ENCODE assay signal across 15 cellular contexts in genomic region chr18:55862693-55863485, GRCh38.
DNase-seq lines count a peak whose midpoint lies in the region; TF ChIP-seq lines count a peak whose summit lies in the region.
"Had no signal": no experiment of that assay in that cellular context is flagged by ENCODE, and none has a peak within 500 bp of the region (broad histone marks: within the 10 kb centered on the region; RNA-seq: fewer than 3 reads in every experiment).

No MANE protein-coding gene starts in this region.

- CTCF ChIA-PET in A673 (lab: Charles Lee): interaction anchor here (1.0 kb wide), 1 partner anchor 628 kb away, joined by 3 read pairs; no protein-coding TSS in a partner anchor

- H3K9me3 ChIP-seq in uterus: no peaks in the 10 kb centered on the region
- no peaks in the 10 kb centered on the region for H3K9me3 ChIP-seq in A673 (ENCODE audit: low read depth, low read length, poor library complexity, severe bottlenecking)
- H3K9me3 ChIP-seq: upper lobe of left lung had no signal

- peak; percentile 54 for DNase-seq in NCI-H82 (lab: John Stamatoyannopoulos, UW)
- no peak for DNase-seq in NCI-H82 treated with DMSO at 0.1 percent for 48 hours (lab: John Stamatoyannopoulos, UW; ENCODE audit: unreplicated experiment)
- peak; percentile 25 for DNase-seq in NCI-H69 (lab: John Stamatoyannopoulos, UW)
- peak; percentile 20 for DNase-seq in iPS-NIHi7 (ENCODE audit: extremely low spot score)
- DNase-seq in uterus: no peak
- DNase-seq in A673 (ENCODE audit: low spot score): no peak
- no peak for DNase-seq in NCI-H2107 (lab: John Stamatoyannopoulos, UW)
- no peak for DNase-seq in activated effector memory CD4-positive, alpha-beta T cell treated with Interleukin-2 at 50 U/mL for 16 hours
- DNase-seq: activated CD4-positive, alpha-beta T cell treated with anti-CD3 and anti-CD28 coated beads, Interleukin-2, amount 50 U/mL, for 48 hours; activated T-cell treated with anti-CD3 and anti-CD28 coated beads, Interleukin-2, amount 50 U/mL, for 24 hours; GF-D8; NCI-H1930; stimulated activated naive CD4-positive, alpha-beta T cell; upper lobe of left lung had no signal

- H3K27ac ChIP-seq in uterus: peak overlapping the region; percentile 50 to 60
- H3K27ac ChIP-seq in A673 (ENCODE audit: low read depth, low read length, poor library complexity, severe bottlenecking): no peak overlapping the region
- H3K27ac ChIP-seq: parathyroid adenoma, upper lobe of left lung had no signal

- TF ChIP-seq POLR2A in uterus (IDR thresholded peaks at IDR 0.05): no peak

- no TSS peak for BruUV-seq in A673 (replicated peaks; lab: Mats Ljungman, UMichigan)

- H3K4me1 ChIP-seq in uterus (no peaks in the 10 kb centered on the region), A673 (ENCODE audit: insufficient read depth, low read length, poor library complexity, severe bottlenecking) (peaks cover 40% of the 10 kb centered on the region)
- H3K4me1 ChIP-seq: parathyroid adenoma, upper lobe of left lung had no signal

- H3K4me3 ChIP-seq in uterus (no peak overlapping the region), A673 (ENCODE audit: low read depth, low read length, poor library complexity, severe bottlenecking) (no peak overlapping the region)
- H3K4me3 ChIP-seq: upper lobe of left lung had no signal

- intact Hi-C loops in uterus (cut with DNase I; ENCODE audit: low total_unique reads): no loop called here
- intact Hi-C loops in A673 (cut with micrococcal nuclease; ENCODE audit: unreplicated experiment): no loop called here

- TF ChIP-seq CTCF in uterus (IDR thresholded peaks at IDR 0.05): no peak
- no peak for TF ChIP-seq CTCF in A673 (conservative IDR thresholded peaks at IDR 0.05; ENCODE audit: low read depth, low read length)

- H3K36me3 ChIP-seq in uterus: no peaks in the 10 kb centered on the region
- no peaks in the 10 kb centered on the region for H3K36me3 ChIP-seq in A673 (ENCODE audit: insufficient read depth, low read length, poor library complexity, severe bottlenecking)
- H3K36me3 ChIP-seq: upper lobe of left lung had no signal

- H3K27me3 ChIP-seq in uterus (no peaks in the 10 kb centered on the region), A673 (replicated peaks; ENCODE audit: insufficient read depth, low read depth, low read length, poor library complexity) (no peaks in the 10 kb centered on the region)
- H3K27me3 ChIP-seq: upper lobe of left lung had no signal

- POLR2A ChIA-PET in A673 (lab: Charles Lee; ENCODE audit: low non-redundant PET): no interaction called here

Comparison
In these comparisons a context has a peak if more than half of its experiments do, and no peak if none do; other contexts are left out.
1. DNase-seq: peak in NCI-H82 (single experiment), NCI-H69 (single experiment) and iPS-NIHi7 (single experiment); none in NCI-H82 treated with DMSO at 0.1 percent for 48 hours (single experiment), uterus (0 of 2), A673 (single experiment), NCI-H2107 (single experiment) and activated effector memory CD4-positive, alpha-beta T cell treated with Interleukin-2 at 50 U/mL for 16 hours (single experiment).